Comparison of ENCODE assay signal across 16 cellular contexts in genomic region chr21:25569084-25569483, GRCh38. TPM values are rescaled to one million over a fixed set of nuclear protein-coding genes. Genes with fewer than 3 reads are reported as not detected.
DNase-seq lines count a peak whose midpoint lies in the region; ATAC-seq and TF ChIP-seq lines count a peak whose summit lies in the region.
"Had no signal": no experiment of that assay in that cellular context is flagged by ENCODE, and none has a peak within 500 bp of the region (broad histone marks: within the 10 kb centered on the region; RNA-seq: fewer than 3 reads in every experiment).

No MANE protein-coding gene starts in this region.

- no peaks in the 10 kb centered on the region for H3K9me3 Mint-ChIP-seq in CD4-positive, alpha-beta T cell
- H3K9me3 Mint-ChIP-seq in T-cell, result no peaks in the 10 kb centered on the region
- H3K9me3 Mint-ChIP-seq in CD8-positive, alpha-beta memory T cell, result no peaks in the 10 kb centered on the region
- H3K9me3 Mint-ChIP-seq: CD14-positive monocyte had no signal

- H3K79me1 ChIP-seq in neuronal stem cell (ENCODE audit: low read depth, low read length), result no peaks in the 10 kb centered on the region

- H3K36me3 ChIP-seq in neuronal stem cell (replicated peaks in 1 of 2; ENCODE audit: control insufficient read depth in 2 of 2, insufficient read depth in 2 of 2, low read length in 2 of 2), result peaks cover 2 to 30% of the 10 kb centered on the region in 2 donors
- no peaks in the 10 kb centered on the region for H3K36me3 ChIP-seq in CD8-positive, alpha-beta memory T cell (ENCODE audit: insufficient read depth, low read length)
- H3K36me3 ChIP-seq: prostate gland had no signal

- no peak overlapping the region for H3K14ac ChIP-seq in neuronal stem cell (ENCODE audit: low read length)

- H3K4me2 ChIP-seq in neuronal stem cell (ENCODE audit: insufficient read depth, low read length, poor library complexity, severe bottlenecking), result no peak overlapping the region
- H3K4me2 ChIP-seq: KMS-11 had no signal

- peak overlapping the region; percentile 12 for H3K4me3 Mint-ChIP-seq in CD4-positive, alpha-beta T cell
- H3K4me3 Mint-ChIP-seq in T-cell, result no peak overlapping the region
- peak overlapping the region in 3 of 7 donors; percentile 7 to 21 (median 7) for H3K4me3 Mint-ChIP-seq in CD8-positive, alpha-beta memory T cell
- H3K4me3 Mint-ChIP-seq: CD14-positive monocyte had no signal

- H2AFZ ChIP-seq in neuronal stem cell (ENCODE audit: low read length), result no peak overlapping the region

- H4K8ac ChIP-seq in neuronal stem cell (ENCODE audit: low read depth, low read length), result no peak overlapping the region

- H2BK120ac ChIP-seq in neuronal stem cell (ENCODE audit: low read depth, low read length), result no peak overlapping the region

- no peak for TF ChIP-seq CTCF in CD4-positive, alpha-beta T cell (IDR thresholded peaks at IDR 0.05)
- no peak for TF ChIP-seq CTCF in fibroblast of mammary gland (conservative IDR thresholded peaks at IDR 0.05; ENCODE audit: control insufficient read depth, insufficient read depth, low read depth, low read length)

- intact Hi-C loops in CD4-positive, alpha-beta T cell (cut with DNase I, micrococcal nuclease), result loop anchor here in 1 of 2 experiments (10.0 kb wide), 1 partner anchor 166 kb away; the partner anchor contains the start of genes ATP5PF and GABPA

- no peak overlapping the region for H2AK5ac ChIP-seq in neuronal stem cell (ENCODE audit: low read depth, low read length)

- no peak overlapping the region for H2BK5ac ChIP-seq in neuronal stem cell (ENCODE audit: low read length)

- H3K4me3 ChIP-seq in fibroblast of mammary gland (ENCODE audit: control insufficient read depth, low read depth, low read length) (no peak overlapping the region), neuronal stem cell (ENCODE audit: low read length in 2 of 2) (no peak overlapping the region)
- no peak overlapping the region for H3K4me3 ChIP-seq in CD8-positive, alpha-beta memory T cell (ENCODE audit: low read length)
- H3K4me3 ChIP-seq: prostate gland had no signal

- peaks cover 2 to 12% of the 10 kb centered on the region in 2 donors for H3K4me1 ChIP-seq in neuronal stem cell (ENCODE audit: control insufficient read depth in 2 of 2, insufficient read depth in 1 of 2, low read depth in 1 of 2, low read length in 2 of 2)
- H3K4me1 ChIP-seq in CD8-positive, alpha-beta memory T cell (ENCODE audit: insufficient read depth, low read length), result peaks cover 40% of the 10 kb centered on the region
- H3K4me1 ChIP-seq: prostate gland had no signal

- H3K27me3 Mint-ChIP-seq in CD4-positive, alpha-beta T cell, result no peaks in the 10 kb centered on the region
- no peaks in the 10 kb centered on the region for H3K27me3 Mint-ChIP-seq in T-cell
- H3K27me3 Mint-ChIP-seq in CD8-positive, alpha-beta memory T cell, result no peaks in the 10 kb centered on the region

- no peak overlapping the region for H4K91ac ChIP-seq in neuronal stem cell (ENCODE audit: low read depth, low read length, poor library complexity)

- CTCF ChIA-PET in CD4-positive, alpha-beta T cell (lab: Charles Lee), result no interaction called here
- CTCF ChIA-PET in T-cell (lab: Charles Lee), result no interaction called here
- CTCF ChIA-PET in CD8-positive, alpha-beta memory T cell (lab: Charles Lee), result interaction anchor here (1.1 kb wide), 1 partner anchor 40 kb away, joined by 3 read pairs; no protein-coding TSS in a partner anchor

- no peaks in the 10 kb centered on the region for H3K9me3 ChIP-seq in CD4-positive, alpha-beta T cell (ENCODE audit: control insufficient read depth, low read length)
- no peaks in the 10 kb centered on the region for H3K9me3 ChIP-seq in neuronal stem cell (replicated peaks in 1 of 2; ENCODE audit: control insufficient read depth in 2 of 2, insufficient read depth in 1 of 2, low read depth in 1 of 2, low read length in 2 of 2)
- H3K9me3 ChIP-seq in CD8-positive, alpha-beta memory T cell (ENCODE audit: low read length), result no peaks in the 10 kb centered on the region
- H3K9me3 ChIP-seq: prostate gland had no signal

- DNase-seq in CD4-positive, alpha-beta T cell, result no peak
- DNase-seq in ELR (ENCODE audit: low read depth) (peak; percentile 27), T-cell (no peak), fibroblast of mammary gland (ENCODE audit: low read depth) (peak; percentile 40), neuronal stem cell (ENCODE audit: low spot score) (no peak), germinal center (ENCODE audit: low spot score) (no peak)
- DNase-seq in CD8-positive, alpha-beta memory T cell, result no peak
- DNase-seq: hypothalamus; NCI-H1417; NCI-H446; PC-3; stimulated activated CD4-positive, alpha-beta T cell treated with anti-CD3 and anti-CD28 coated beads, Interleukin-12 subunit alpha, Interleukin-12 subunit beta, amount 100 ng/mL, for 4 hours had no signal

- POLR2A ChIA-PET in CD4-positive, alpha-beta T cell (lab: Charles Lee), result no interaction called here
- POLR2A ChIA-PET in T-cell (lab: Charles Lee), result no interaction called here
- POLR2A ChIA-PET in CD8-positive, alpha-beta memory T cell (lab: Charles Lee), result no interaction called here

- H2BK15ac ChIP-seq in neuronal stem cell (ENCODE audit: low read length), result no peak overlapping the region

- no peak overlapping the region for H3K23ac ChIP-seq in neuronal stem cell (ENCODE audit: low read depth, low read length, poor library complexity)

- H3K36me3 Mint-ChIP-seq in CD4-positive, alpha-beta T cell (ENCODE audit: low read depth), result no peaks in the 10 kb centered on the region
- H3K36me3 Mint-ChIP-seq in T-cell, result peaks cover 9% of the 10 kb centered on the region
- no peaks in the 10 kb centered on the region for H3K36me3 Mint-ChIP-seq in CD8-positive, alpha-beta memory T cell

- H3K4ac ChIP-seq in neuronal stem cell (ENCODE audit: low read length), result no peak overlapping the region

- no peaks in the 10 kb centered on the region for H3K27me3 ChIP-seq in CD4-positive, alpha-beta T cell (ENCODE audit: control insufficient read depth, insufficient read depth, low read length)
- H3K27me3 ChIP-seq in neuronal stem cell (ENCODE audit: control insufficient read depth in 3 of 3, insufficient read depth in 3 of 3, low read depth in 1 of 3, low read length in 3 of 3), result no peaks in the 10 kb centered on the region
- H3K27me3 ChIP-seq in CD8-positive, alpha-beta memory T cell (ENCODE audit: insufficient read depth, low read length, poor library complexity, severe bottlenecking), result no peaks in the 10 kb centered on the region

- ATAC-seq in CD4-positive, alpha-beta T cell (ENCODE audit: poor library complexity), result no peak
- ATAC-seq in T-cell (replicated peaks in 1 of 4) (no peak), esophagus mucosa (no peak)
- ATAC-seq: PC-3 had no signal

- no peak overlapping the region for H3K9ac ChIP-seq in neuronal stem cell (ENCODE audit: low read depth, low read length, poor library complexity)
- H3K9ac ChIP-seq: KMS-11 had no signal

- H2BK12ac ChIP-seq in neuronal stem cell (ENCODE audit: low read length), result no peak overlapping the region

- no peak overlapping the region for H3K27ac ChIP-seq in CD4-positive, alpha-beta T cell (ENCODE audit: low read depth, low read length)
- H3K27ac ChIP-seq in neuronal stem cell (replicated peaks; ENCODE audit: low read length), result no peak overlapping the region
- no peak overlapping the region for H3K27ac ChIP-seq in CD8-positive, alpha-beta memory T cell (ENCODE audit: low read depth, low read length)
- H3K27ac ChIP-seq: KMS-11, prostate gland had no signal

- peaks cover 85% of the 10 kb centered on the region for H3K4me1 Mint-ChIP-seq in CD4-positive, alpha-beta T cell (ENCODE audit: low read depth)
- H3K4me1 Mint-ChIP-seq in T-cell, result peaks cover 51 to 86% (median 80%) of the 10 kb centered on the region in 3 donors
- H3K4me1 Mint-ChIP-seq in CD8-positive, alpha-beta memory T cell, result peaks cover 74 to 99% (median 94%) of the 10 kb centered on the region in 3 donors

- H3K27ac Mint-ChIP-seq in CD4-positive, alpha-beta T cell, result peak overlapping the region; percentile 84
- peak overlapping the region; percentile 74 to 77 for H3K27ac Mint-ChIP-seq in T-cell
- peak overlapping the region in 2 of 8 donors; percentile 16 to 25 for H3K27ac Mint-ChIP-seq in CD8-positive, alpha-beta memory T cell
- H3K27ac Mint-ChIP-seq: CD14-positive monocyte had no signal

- no CpG with 5 or more reads among the region's 1 CpG for WGBS in neuronal stem cell (ENCODE audit: extremely low coverage in 2 of 2, insufficient read length in 2 of 2, insufficient replicate concordance in 1 of 2), 2 donors

- no peak overlapping the region for H3K18ac ChIP-seq in neuronal stem cell (ENCODE audit: low read length)

RNA-seq across cellular contexts. Expression of gene MRPL39, which starts 38.2 kb away (rescaled TPM):
- total RNA-seq in CD4-positive, alpha-beta T cell, result 10 to 100 TPM; 10.7 to 15.2 TPM
- total RNA-seq in T-cell, result 10 to 100 TPM; 10.6 to 18.2 (median 14.8) TPM
- 41.9 TPM for polyA plus RNA-seq in neuronal stem cell (2013, experiment 1 of 2)
- 42.4 TPM for polyA plus RNA-seq in neuronal stem cell (2013, experiment 2 of 2)
- 10 to 100 TPM; 81.1 to 85.5 TPM for total RNA-seq in CD8-positive, alpha-beta memory T cell
- 39.3 TPM for polyA plus RNA-seq in CD8-positive, alpha-beta memory T cell
- 29.8 TPM for total RNA-seq in esophagus mucosa

Comparison
In these comparisons a context has a peak if more than half of its experiments do, and no peak if none do; other contexts are left out.
1. DNase-seq: peak in ELR (single experiment) and fibroblast of mammary gland (single experiment); none in CD4-positive, alpha-beta T cell (0 of 10), T-cell (0 of 34), neuronal stem cell (single experiment), germinal center (single experiment) and CD8-positive, alpha-beta memory T cell (0 of 5).